In genomic region chr3:23809840-23810341, GRCh38 we compare ENCODE assay signal across 8 cellular contexts. TPM values are rescaled to one million over a fixed set of nuclear protein-coding genes. Genes with fewer than 3 reads are reported as not detected.
DNase-seq lines count a peak whose midpoint lies in the region; ATAC-seq and TF ChIP-seq lines count a peak whose summit lies in the region.

No MANE protein-coding gene starts in this region.

- peaks cover 30% of the 10 kb centered on the region for H3K36me3 Mint-ChIP-seq in CD8-positive, alpha-beta T cell
- H3K36me3 Mint-ChIP-seq in brain, result peaks cover 34% of the 10 kb centered on the region
- peaks cover 5% of the 10 kb centered on the region for H3K36me3 Mint-ChIP-seq in memory B cell

- peak overlapping the region; percentile 68 for H3K4me3 ChIP-seq in CD8-positive, alpha-beta T cell (ENCODE audit: low read depth, low read length)

- peaks cover 66% of the 10 kb centered on the region for H3K4me1 Mint-ChIP-seq in CD8-positive, alpha-beta T cell (ENCODE audit: low read depth)
- H3K4me1 Mint-ChIP-seq in brain (peaks cover 69% of the 10 kb centered on the region), memory B cell (peaks cover 42% of the 10 kb centered on the region)

- peak overlapping the region; percentile 43 for H3K27ac ChIP-seq in CD8-positive, alpha-beta T cell (ENCODE audit: low read depth, low read length)
- H3K27ac ChIP-seq in KOPT-K1 (ENCODE audit: low read depth, low read length, poor library complexity, severe bottlenecking), result peak overlapping the region; percentile 76

- ATAC-seq in CD8-positive, alpha-beta T cell, result no peak
- ATAC-seq in memory B cell (ENCODE audit: low read depth), result no peak

- intact Hi-C loops in CD8-positive, alpha-beta T cell (cut with DNase I, micrococcal nuclease), result loop anchor here (2.0 to 10.0 kb wide), 3 partner anchors 135 to 608 kb away; partner anchors contain the start of genes NR1D2 (in 2 of the 2) and UBE2E2 (in 1 of the 2)

- CTCF ChIA-PET in CD8-positive, alpha-beta T cell (lab: Charles Lee), result interaction anchor here (1.2 kb wide), 1 partner anchor 19 kb away, joined by 5 read pairs; no protein-coding TSS in a partner anchor

- H3K36me3 ChIP-seq in CD8-positive, alpha-beta T cell (ENCODE audit: insufficient read depth, low read length), result no peaks in the 10 kb centered on the region
- peaks cover 24% of the 10 kb centered on the region for H3K36me3 ChIP-seq in KOPT-K1 (ENCODE audit: insufficient read depth, low read length)

- no peaks in the 10 kb centered on the region for H3K27me3 ChIP-seq in CD8-positive, alpha-beta T cell (ENCODE audit: insufficient read depth, low read length)

- H3K27ac Mint-ChIP-seq in CD8-positive, alpha-beta T cell, result peak overlapping the region; percentile 95
- H3K27ac Mint-ChIP-seq in brain (peak overlapping the region; percentile 88 to 97 (median 93)), memory B cell (peak overlapping the region; percentile 96)

- H3K4me1 ChIP-seq in CD8-positive, alpha-beta T cell (ENCODE audit: insufficient read depth, low read length), result peaks cover 38% of the 10 kb centered on the region

- peak overlapping the region; percentile 97 for H3K4me3 Mint-ChIP-seq in CD8-positive, alpha-beta T cell
- H3K4me3 Mint-ChIP-seq in brain (peak overlapping the region; percentile 91 to 97 (median 94)), memory B cell (peak overlapping the region; percentile 98)

- H3K9me3 Mint-ChIP-seq in CD8-positive, alpha-beta T cell, result no peaks in the 10 kb centered on the region
- no peaks in the 10 kb centered on the region for H3K9me3 Mint-ChIP-seq in brain
- no peaks in the 10 kb centered on the region for H3K9me3 Mint-ChIP-seq in memory B cell

- no peaks in the 10 kb centered on the region for H3K27me3 Mint-ChIP-seq in CD8-positive, alpha-beta T cell (ENCODE audit: low read depth)
- peaks cover 23% of the 10 kb centered on the region for H3K27me3 Mint-ChIP-seq in brain
- H3K27me3 Mint-ChIP-seq in memory B cell, result no peaks in the 10 kb centered on the region

- no peak for DNase-seq in CD8-positive, alpha-beta T cell
- DNase-seq in memory B cell (ENCODE audit: low spot score in 2 of 2) (no peak), NCI-H146 (lab: John Stamatoyannopoulos, UW) (no peak), 8988T (no peak), AG08395 (ENCODE audit: low spot score) (no peak), amniotic stem cell (lab: John Stamatoyannopoulos, UW) (no peak)

- H3K9me3 ChIP-seq in CD8-positive, alpha-beta T cell (ENCODE audit: low read length), result no peaks in the 10 kb centered on the region
- no peaks in the 10 kb centered on the region for H3K9me3 ChIP-seq in KOPT-K1 (ENCODE audit: insufficient read depth, low read length, poor library complexity, severe bottlenecking)

- POLR2A ChIA-PET in CD8-positive, alpha-beta T cell (lab: Charles Lee), result interaction anchor here (0.7 to 1.4 kb wide), 3 partner anchors 17 to 107 kb away, joined by 3 to 7 read pairs (median 3); partner anchors contain the start of genes NKIRAS1 and RPL15

- no peak for TF ChIP-seq CTCF in CD8-positive, alpha-beta T cell (IDR thresholded peaks at IDR 0.05)
- no peak for TF ChIP-seq CTCF in brain (conservative IDR thresholded peaks at IDR 0.05)

RNA-seq across cellular contexts. Expression of gene UBE2E1, which starts 4.1 kb away (rescaled TPM):
- total RNA-seq in CD8-positive, alpha-beta T cell, result 10 to 100 TPM; 39.8 to 40.6 TPM
- polyA plus RNA-seq in brain (ENCODE audit: insufficient read depth, low read depth, low replicate concordance), result 53.5 TPM
